In the genomic region with DNA sequence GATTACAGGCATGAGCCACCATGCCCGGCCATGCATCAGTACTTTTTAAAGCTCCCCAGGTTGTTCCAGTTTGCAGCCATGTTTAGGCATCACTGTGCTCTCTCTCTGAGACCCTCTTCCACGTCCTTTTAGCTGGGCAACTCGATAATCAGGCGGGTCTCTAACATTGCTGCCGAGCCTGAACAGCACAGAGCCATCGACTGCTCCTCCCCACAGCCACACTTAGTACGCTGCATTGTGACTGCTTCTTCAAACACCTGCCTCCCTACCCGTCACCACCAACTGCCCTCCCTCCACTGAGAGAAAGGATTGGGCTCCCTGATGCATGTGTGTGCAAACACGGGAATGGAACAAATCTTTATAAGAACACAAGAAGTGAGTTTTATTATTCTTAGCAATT, we compare ENCODE assay signal across 20 cellular contexts. TPM values are rescaled to one million over a fixed set of nuclear protein-coding genes. Genes with fewer than 3 reads are reported as not detected.
A peak's percentile ranks its signal among the peaks of the same experiment; 100 is the strongest.
DNase-seq lines count a peak whose midpoint lies in the region; TF ChIP-seq lines count a peak whose summit lies in the region.
"Had no signal": no experiment of that assay in that cellular context is flagged by ENCODE, and none has a peak within 500 bp of the region (broad histone marks: within the 10 kb centered on the region; RNA-seq: fewer than 3 reads in every experiment).

No MANE protein-coding gene starts in this region.

- no peak overlapping the region for H3K23ac ChIP-seq in neuronal stem cell (ENCODE audit: low read depth, low read length, poor library complexity)
- no peak overlapping the region for H3K23ac ChIP-seq in trophoblast cell (ENCODE audit: low read length)

- peak; percentile 26 for DNase-seq in NCI-H2227 (lab: John Stamatoyannopoulos, UW; ENCODE audit: unreplicated experiment)
- DNase-seq in NCI-H2227 treated with DMSO at 0.1 percent for 48 hours (lab: John Stamatoyannopoulos, UW): no peak
- peak; percentile 39 for DNase-seq in Jurkat, Clone E6-1 (ENCODE audit: low read depth, low spot score)
- peak; percentile 55 for DNase-seq in NCI-H510A (lab: John Stamatoyannopoulos, UW)
- no peak for DNase-seq in neural crest cell (ENCODE audit: low read depth, low spot score)
- no peak for DNase-seq in neuronal stem cell (ENCODE audit: low spot score)
- no peak for DNase-seq in trophoblast cell
- no peak for DNase-seq in adrenal gland
- DNase-seq: ACHN; activated CD8-positive, alpha-beta memory T cell treated with anti-CD3 and anti-CD28 coated beads for 24 hours; activated T-cell treated with anti-CD3 and anti-CD28 coated beads, Interleukin-2, amount 50 U/mL, for 48 hours; body of pancreas; left lung; MM.1S; PC-3; stimulated activated CD4-positive, alpha-beta T cell treated with anti-CD3 and anti-CD28 coated beads, Interleukin-12 subunit alpha, Interleukin-12 subunit beta, amount 100 ng/mL, for 4 hours; T1000 had no signal

- H3K36me3 Mint-ChIP-seq in neural crest cell (ENCODE audit: low read depth): no peaks in the 10 kb centered on the region
- H3K36me3 Mint-ChIP-seq: activated naive CD4-positive, alpha-beta T cell treated with anti-CD3 and anti-CD28 coated beads, Interleukin-2, amount 50 U/mL, for 24 hours had no signal

- no CpG with 5 or more reads among the region's 9 CpGs for WGBS in neuronal stem cell (ENCODE audit: extremely low coverage in 2 of 2, insufficient read length in 2 of 2, insufficient replicate concordance in 1 of 2), 2 donors
- no CpG with 5 or more reads among the region's 9 CpGs for WGBS in trophoblast cell (ENCODE audit: extremely low coverage, insufficient coverage, insufficient read length)
- WGBS in adrenal gland, 4 donors: 68 to 82% (median 76%) methylated on average over 9 of the region's 9 CpGs

- H2AK5ac ChIP-seq in neuronal stem cell (ENCODE audit: low read depth, low read length) (no peak overlapping the region), trophoblast cell (ENCODE audit: low read length) (no peak overlapping the region)

- H3K36me3 ChIP-seq in neuronal stem cell (replicated peaks in 1 of 2; ENCODE audit: control insufficient read depth in 2 of 2, insufficient read depth in 2 of 2, low read length in 2 of 2) (no peaks in the 10 kb centered on the region), trophoblast cell (ENCODE audit: control insufficient read depth in 1 of 2, insufficient read depth in 2 of 2, low read length in 2 of 2) (no peaks in the 10 kb centered on the region), adrenal gland (replicated peaks in 1 of 2) (no peaks in the 10 kb centered on the region)
- H3K36me3 ChIP-seq: left lung, suprapubic skin had no signal

- H2BK15ac ChIP-seq in neuronal stem cell (ENCODE audit: low read length): no peak overlapping the region

- no peak overlapping the region for H3K4me3 Mint-ChIP-seq in neural crest cell
- H3K4me3 Mint-ChIP-seq: activated naive CD4-positive, alpha-beta T cell treated with anti-CD3 and anti-CD28 coated beads, Interleukin-2, amount 50 U/mL, for 24 hours had no signal

- H3K27me3 ChIP-seq in neuronal stem cell (ENCODE audit: control insufficient read depth in 3 of 3, insufficient read depth in 3 of 3, low read depth in 1 of 3, low read length in 3 of 3) (peaks cover 0 to 3% (median 0%) of the 10 kb centered on the region in 3 experiments), trophoblast cell (ENCODE audit: insufficient read depth, low read length) (no peaks in the 10 kb centered on the region), adrenal gland (no peaks in the 10 kb centered on the region)
- H3K27me3 ChIP-seq: body of pancreas, left lung, suprapubic skin had no signal

- H4K91ac ChIP-seq in neuronal stem cell (ENCODE audit: low read depth, low read length, poor library complexity) (no peak overlapping the region), trophoblast cell (ENCODE audit: low read depth, low read length) (no peak overlapping the region)

- no peak overlapping the region for H3K18ac ChIP-seq in neuronal stem cell (ENCODE audit: low read length)
- H3K18ac ChIP-seq in trophoblast cell (ENCODE audit: low read length): no peak overlapping the region

- H4K8ac ChIP-seq in neuronal stem cell (ENCODE audit: low read depth, low read length): no peak overlapping the region
- H4K8ac ChIP-seq in trophoblast cell (ENCODE audit: low read depth, low read length): no peak overlapping the region

- H3K9ac ChIP-seq in neuronal stem cell (ENCODE audit: low read depth, low read length, poor library complexity) (no peak overlapping the region), trophoblast cell (ENCODE audit: low read length) (no peak overlapping the region)

- no peaks in the 10 kb centered on the region for H3K27me3 Mint-ChIP-seq in neural crest cell (ENCODE audit: low read depth)
- H3K27me3 Mint-ChIP-seq: activated naive CD4-positive, alpha-beta T cell treated with anti-CD3 and anti-CD28 coated beads, Interleukin-2, amount 50 U/mL, for 24 hours had no signal

- H3K4me2 ChIP-seq in neuronal stem cell (ENCODE audit: insufficient read depth, low read length, poor library complexity, severe bottlenecking) (no peak overlapping the region), trophoblast cell (ENCODE audit: low read length) (no peak overlapping the region)

- H3K4me1 Mint-ChIP-seq in neural crest cell: no peaks in the 10 kb centered on the region

- H3K9me3 Mint-ChIP-seq in neural crest cell: no peaks in the 10 kb centered on the region
- H3K9me3 Mint-ChIP-seq: activated naive CD4-positive, alpha-beta T cell treated with anti-CD3 and anti-CD28 coated beads, Interleukin-2, amount 50 U/mL, for 24 hours had no signal

- no peak for TF ChIP-seq POLR2A in adrenal gland (IDR thresholded peaks at IDR 0.05)

- H3K79me2 ChIP-seq in trophoblast cell (ENCODE audit: control insufficient read depth, insufficient read depth, low read length, poor library complexity): no peaks in the 10 kb centered on the region

- H2AFZ ChIP-seq in neuronal stem cell (ENCODE audit: low read length): no peak overlapping the region
- H2AFZ ChIP-seq in trophoblast cell (ENCODE audit: insufficient read depth, low read length, poor library complexity): no peak overlapping the region

- intact Hi-C loops in adrenal gland (cut with DNase I): loop anchor here (5.0 to 10.0 kb wide), 3 partner anchors 79 to 209 kb away; a partner anchor contains a TSS

- H3K4me1 ChIP-seq in neuronal stem cell (ENCODE audit: control insufficient read depth in 2 of 2, insufficient read depth in 1 of 2, low read depth in 1 of 2, low read length in 2 of 2) (no peaks in the 10 kb centered on the region), trophoblast cell (ENCODE audit: control insufficient read depth in 1 of 2, insufficient read depth in 2 of 2, low read length in 2 of 2) (peaks cover 11 to 18% of the 10 kb centered on the region in 2 experiments), adrenal gland (replicated peaks in 1 of 2) (no peaks in the 10 kb centered on the region)

- H3K27ac ChIP-seq in neuronal stem cell (replicated peaks; ENCODE audit: low read length) (no peak overlapping the region), trophoblast cell (ENCODE audit: low read depth, low read length) (no peak overlapping the region), adrenal gland (no peak overlapping the region)
- H3K27ac ChIP-seq: body of pancreas, left lung, SK-N-MC, suprapubic skin had no signal

- H3K79me1 ChIP-seq in neuronal stem cell (ENCODE audit: low read depth, low read length) (no peaks in the 10 kb centered on the region), trophoblast cell (ENCODE audit: low read length) (peaks cover 3% of the 10 kb centered on the region)

- no peak overlapping the region for H2BK12ac ChIP-seq in neuronal stem cell (ENCODE audit: low read length)
- no peak overlapping the region for H2BK12ac ChIP-seq in trophoblast cell (ENCODE audit: low read length)

- H3K4me3 ChIP-seq in Jurkat, Clone E6-1 (ENCODE audit: low read length): no peak overlapping the region
- H3K4me3 ChIP-seq in neuronal stem cell (ENCODE audit: low read length in 2 of 2) (no peak overlapping the region), trophoblast cell (ENCODE audit: low read depth, low read length) (no peak overlapping the region), adrenal gland (no peak overlapping the region)
- H3K4me3 ChIP-seq: body of pancreas, left lung, SK-N-MC, suprapubic skin had no signal

- no peak overlapping the region for H2BK120ac ChIP-seq in neuronal stem cell (ENCODE audit: low read depth, low read length)
- H2BK120ac ChIP-seq in trophoblast cell (ENCODE audit: insufficient read depth, low read length, poor library complexity): no peak overlapping the region

- no peak overlapping the region for H4K12ac ChIP-seq in trophoblast cell (ENCODE audit: low read depth, low read length)

- H3K27ac Mint-ChIP-seq in neural crest cell (ENCODE audit: unreplicated experiment): peak overlapping the region; percentile 57
- H3K27ac Mint-ChIP-seq: activated naive CD4-positive, alpha-beta T cell treated with anti-CD3 and anti-CD28 coated beads, Interleukin-2, amount 50 U/mL, for 24 hours had no signal

- no peak for TF ChIP-seq CTCF in neural crest cell (conservative IDR thresholded peaks at IDR 0.05)
- TF ChIP-seq CTCF in adrenal gland (IDR thresholded peaks at IDR 0.05): no peak

- H3K14ac ChIP-seq in neuronal stem cell (ENCODE audit: low read length): no peak overlapping the region
- H3K14ac ChIP-seq in trophoblast cell (ENCODE audit: low read length): no peak overlapping the region

- H3K9me3 ChIP-seq in neuronal stem cell (replicated peaks in 1 of 2; ENCODE audit: control insufficient read depth in 2 of 2, insufficient read depth in 1 of 2, low read depth in 1 of 2, low read length in 2 of 2) (no peaks in the 10 kb centered on the region), trophoblast cell (ENCODE audit: insufficient read depth, low read depth, low read length) (peaks cover 2% of the 10 kb centered on the region), adrenal gland (replicated peaks in 1 of 3) (no peaks in the 10 kb centered on the region)
- H3K9me3 ChIP-seq: body of pancreas, left lung, suprapubic skin had no signal

- H3K4ac ChIP-seq in neuronal stem cell (ENCODE audit: low read length) (no peak overlapping the region), trophoblast cell (ENCODE audit: low read depth, low read length) (no peak overlapping the region)

- H2BK5ac ChIP-seq in neuronal stem cell (ENCODE audit: low read length) (no peak overlapping the region), trophoblast cell (ENCODE audit: low read depth, low read length, poor library complexity) (no peak overlapping the region)

RNA-seq across cellular contexts. Expression of a gene that starts 11.4 kb away (rescaled TPM):
- not detected for polyA plus RNA-seq in Jurkat, Clone E6-1 (2012; ENCODE audit: insufficient read depth, insufficient read length)
- total RNA-seq in neural crest cell: not detected in 2 replicates
- polyA plus RNA-seq in neuronal stem cell (2013, experiment 1 of 2): not detected
- not detected for polyA plus RNA-seq in neuronal stem cell (2013, experiment 2 of 2)
- 0.07 and 0.10 TPM in 2 replicates for polyA plus RNA-seq in trophoblast cell (2013)
- under 1 TPM in 6 of 8 donors, not detected in 2; 0.11 to 0.55 (median 0.35) TPM for total RNA-seq in adrenal gland
- under 1 TPM in 2 of 3 donors, not detected in 1; 0.33 to 0.37 TPM for polyA plus RNA-seq in adrenal gland

RNA-seq across cellular contexts. Expression of a gene that starts 23.1 kb away (rescaled TPM):
- 21.3 TPM for polyA plus RNA-seq in Jurkat, Clone E6-1 (2012; ENCODE audit: insufficient read depth, insufficient read length)
- total RNA-seq in neural crest cell (11.5 and 12.3 TPM in 2 replicates), adrenal gland (10 to 100 TPM in 6 of 8 donors, 1 to 10 TPM in 2; 6.9 to 13.6 (median 10.8) TPM)
- polyA plus RNA-seq in neuronal stem cell (2013, experiment 1 of 2): 10.5 TPM
- 10.6 TPM for polyA plus RNA-seq in neuronal stem cell (2013, experiment 2 of 2)
- 19.1 and 19.5 TPM in 2 replicates for polyA plus RNA-seq in trophoblast cell (2013)
- polyA plus RNA-seq in adrenal gland: 10 to 100 TPM in 1 of 3 donors, 1 to 10 TPM in 2; 5.6 to 14.8 (median 8.6) TPM

Comparison
In these comparisons a context has a peak if more than half of its experiments do, and no peak if none do; other contexts are left out.
1. DNase-seq: peak in NCI-H2227 (single experiment), Jurkat, Clone E6-1 (single experiment) and NCI-H510A (single experiment); none in NCI-H2227 treated with DMSO at 0.1 percent for 48 hours (single experiment), neural crest cell (single experiment), neuronal stem cell (single experiment), trophoblast cell (0 of 2) and adrenal gland (0 of 7).